Comparison of ENCODE assay signal across 1 cellular context in genomic region chr1:167676916-167677848, GRCh38.
TF ChIP-seq lines count a peak whose summit lies in the region.

No MANE protein-coding gene starts in this region.

TF ChIP-seq in HepG2, 621 proteins besides CTCF, POLR2A, EP300 and RAD21:
- TF ChIP-seq HCFC1 (IDR thresholded peaks at IDR 0.05; ENCODE audit: low read depth, low read length) (no peak), ATM (IDR thresholded peaks at IDR 0.05; ENCODE audit: borderline replicate concordance) (no peak), THAP11 (CRISPR knock-in tag; IDR thresholded peaks at IDR 0.05) (no peak), NFIB (CRISPR knock-in tag; IDR thresholded peaks at IDR 0.05; ENCODE audit: borderline replicate concordance) (no peak), HNF1B (CRISPR knock-in tag; IDR thresholded peaks at IDR 0.05) (no peak), ZNF841 (CRISPR knock-in tag; IDR thresholded peaks at IDR 0.05; ENCODE audit: borderline replicate concordance) (no peak), KDM6A (CRISPR knock-in tag; IDR thresholded peaks at IDR 0.05; ENCODE audit: low read depth) (no peak), KAT8 (CRISPR knock-in tag; IDR thresholded peaks at IDR 0.05) (no peak), RFXAP (CRISPR knock-in tag; IDR thresholded peaks at IDR 0.05; ENCODE audit: borderline replicate concordance) (no peak), CEBPG (CRISPR knock-in tag; IDR thresholded peaks at IDR 0.05) (no peak), SNAPC4 (CRISPR knock-in tag; IDR thresholded peaks at IDR 0.05) (no peak), CAMTA2 (CRISPR knock-in tag; IDR thresholded peaks at IDR 0.05; ENCODE audit: borderline replicate concordance) (no peak), KLF11 (CRISPR knock-in tag; IDR thresholded peaks at IDR 0.05) (no peak), RAD51 (IDR thresholded peaks at IDR 0.05; ENCODE audit: borderline replicate concordance) (no peak), IRF2 (CRISPR knock-in tag; IDR thresholded peaks at IDR 0.05) (no peak), ZNF768 (CRISPR knock-in tag; IDR thresholded peaks at IDR 0.05) (no peak)
